In the genomic region with DNA sequence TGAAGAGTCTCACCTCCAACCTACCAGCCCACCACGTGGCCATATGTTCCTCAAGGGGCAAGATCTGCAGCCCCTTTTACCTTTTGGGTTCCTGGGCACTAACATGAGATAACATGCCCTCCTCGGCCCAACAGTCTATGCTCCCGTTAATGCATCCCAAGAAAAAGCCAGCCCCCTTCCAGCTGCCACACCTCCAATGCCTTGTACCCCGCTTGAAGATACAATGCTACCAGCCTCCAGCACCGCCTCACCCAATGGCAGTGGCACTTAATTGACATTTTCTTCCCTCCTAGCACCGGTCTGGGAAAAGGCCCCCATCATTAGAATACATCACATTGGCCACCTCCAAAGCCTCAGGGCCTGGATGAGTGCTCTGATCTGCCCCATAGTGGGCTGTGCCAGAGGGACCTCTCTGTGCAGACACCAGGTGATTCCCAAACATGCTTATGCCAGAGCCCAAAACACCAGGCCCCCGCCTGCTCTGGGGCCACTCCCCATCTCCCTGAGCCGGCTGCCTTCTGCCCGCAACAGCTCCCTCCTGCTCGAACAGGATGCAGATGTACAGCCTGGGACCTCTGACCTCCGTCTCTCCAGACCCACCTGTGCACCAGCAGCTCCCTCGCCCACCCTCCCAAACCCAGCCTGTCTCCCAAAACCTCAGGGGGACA, we compare ENCODE assay signal across 17 cellular contexts.
DNase-seq lines count a peak whose midpoint lies in the region; ATAC-seq, FAIRE-seq and TF ChIP-seq lines count a peak whose summit lies in the region.
"Had no signal": no experiment of that assay in that cellular context is flagged by ENCODE, and none has a peak within 500 bp of the region (broad histone marks: within the 10 kb centered on the region; RNA-seq: fewer than 3 reads in every experiment).

No MANE protein-coding gene starts in this region.

- H3K9me2 ChIP-seq in SK-N-SH: no peaks in the 10 kb centered on the region

- no peak overlapping the region for H3K4me2 ChIP-seq in SK-N-SH
- H3K4me2 ChIP-seq in astrocyte (ENCODE audit: low read length): no peak overlapping the region
- no peak overlapping the region for H3K4me2 ChIP-seq in neural progenitor cell

- H3K4me3 ChIP-seq in SK-N-SH (ENCODE audit: low read depth in 2 of 2, low read length in 1 of 2) (no peak overlapping the region), astrocyte (ENCODE audit: insufficient read depth, low read depth, low read length) (no peak overlapping the region), neural progenitor cell (no peak overlapping the region)
- H3K4me3 ChIP-seq: GM12878 had no signal

- H3K27ac ChIP-seq in SK-N-SH (ENCODE audit: low read depth in 2 of 2, low read length in 1 of 2) (no peak overlapping the region), astrocyte (ENCODE audit: low read depth, low read length) (no peak overlapping the region), neural progenitor cell (no peak overlapping the region)
- H3K27ac ChIP-seq: 22Rv1 had no signal

- H3K79me2 ChIP-seq in SK-N-SH (ENCODE audit: insufficient read depth) (peaks cover 48% of the 10 kb centered on the region; the same call in 1 of the 2 replicates), astrocyte (ENCODE audit: insufficient read depth, low read length) (peaks cover 59% of the 10 kb centered on the region), neural progenitor cell (ENCODE audit: low read depth) (no peaks in the 10 kb centered on the region)

- H3K4me1 ChIP-seq in SK-N-SH (ENCODE audit: control insufficient read depth in 1 of 2, insufficient read depth in 2 of 2, low read depth in 1 of 2, low read length in 1 of 2) (peaks cover 14 to 22% of the 10 kb centered on the region in 2 experiments; a peak in 3 of 4 replicates), astrocyte (ENCODE audit: insufficient read depth, low read length) (peaks cover 20% of the 10 kb centered on the region), neural progenitor cell (peaks cover 26% of the 10 kb centered on the region)

- H3K9me3 ChIP-seq in SK-N-SH: no peaks in the 10 kb centered on the region
- no peaks in the 10 kb centered on the region for H3K9me3 ChIP-seq in astrocyte (ENCODE audit: insufficient read depth, low read depth, low read length)
- H3K9me3 ChIP-seq in neural progenitor cell (ENCODE audit: low read depth): no peaks in the 10 kb centered on the region

- TF ChIP-seq CTCF in SK-N-SH (IDR thresholded peaks at IDR 0.05) (no peak), CD14-positive monocyte (IDR thresholded peaks at IDR 0.05) (no peak), astrocyte (IDR thresholded peaks at IDR 0.05; ENCODE audit: insufficient read depth, low read depth, low read length) (no peak), neural progenitor cell (IDR thresholded peaks at IDR 0.05) (no peak)

- intact Hi-C loops in CD14-positive monocyte (cut with micrococcal nuclease): no loop called here

- CTCF ChIA-PET in SK-N-SH (lab: Yijun Ruan, JAX): interaction anchor here (0.7 to 1.7 kb wide), 4 partner anchors 13 to 416 kb away, joined by 3 to 4 read pairs (median 3); no protein-coding TSS in a partner anchor

- H3K9me3 Mint-ChIP-seq in CD14-positive monocyte (peaks cover 0 to 2% (median 0%) of the 10 kb centered on the region in 7 donors), astrocyte (ENCODE audit: unreplicated experiment) (no peaks in the 10 kb centered on the region), neural progenitor cell (no peaks in the 10 kb centered on the region)
- no peaks in the 10 kb centered on the region for H3K9me3 Mint-ChIP-seq in activated T-cell treated with anti-CD3 and anti-CD28 coated beads, Interleukin-2, amount 50 U/mL, for 24 hours

- peaks cover 26% of the 10 kb centered on the region for H4K20me1 ChIP-seq in SK-N-SH (ENCODE audit: insufficient read depth)
- H4K20me1 ChIP-seq in astrocyte (ENCODE audit: insufficient read depth, low read length): peaks cover 91% of the 10 kb centered on the region
- H4K20me1 ChIP-seq in neural progenitor cell (ENCODE audit: low read depth): peaks cover 56% of the 10 kb centered on the region

- peaks cover 5 to 21% of the 10 kb centered on the region in 2 experiments for H3K36me3 ChIP-seq in SK-N-SH (replicated peaks in 1 of 2; ENCODE audit: control insufficient read depth in 1 of 2, insufficient read depth in 2 of 2, low read length in 1 of 2)
- peaks cover 2% of the 10 kb centered on the region for H3K36me3 ChIP-seq in astrocyte (ENCODE audit: insufficient read depth, low read length)
- H3K36me3 ChIP-seq in neural progenitor cell: no peaks in the 10 kb centered on the region

- 92% methylated on average over 11 of the region's 12 CpGs for WGBS in SK-N-SH (ENCODE audit: low lambda C conversion rate)

- H3K27me3 ChIP-seq in SK-N-SH (ENCODE audit: insufficient read depth) (no peaks in the 10 kb centered on the region), astrocyte (ENCODE audit: insufficient read depth, low read length) (no peaks in the 10 kb centered on the region), neural progenitor cell (no peaks in the 10 kb centered on the region)

- H3K27ac Mint-ChIP-seq in CD14-positive monocyte (peak overlapping the region in 4 of 7 donors; percentile 0 to 67 (median 26)), astrocyte (ENCODE audit: unreplicated experiment) (peak overlapping the region; percentile 43), neural progenitor cell (peak overlapping the region; percentile 83)
- no peak overlapping the region for H3K27ac Mint-ChIP-seq in activated T-cell treated with anti-CD3 and anti-CD28 coated beads, Interleukin-2, amount 50 U/mL, for 24 hours

- POLR2A ChIA-PET in SK-N-SH (lab: Yijun Ruan, JAX): no interaction called here

- peaks cover 65 to 76% of the 10 kb centered on the region in 2 donors for H3K36me3 Mint-ChIP-seq in CD14-positive monocyte
- peaks cover 21% of the 10 kb centered on the region for H3K36me3 Mint-ChIP-seq in astrocyte (ENCODE audit: low read depth, unreplicated experiment)
- peaks cover 6% of the 10 kb centered on the region for H3K36me3 Mint-ChIP-seq in neural progenitor cell
- peaks cover 57% of the 10 kb centered on the region for H3K36me3 Mint-ChIP-seq in activated T-cell treated with anti-CD3 and anti-CD28 coated beads, Interleukin-2, amount 50 U/mL, for 24 hours (ENCODE audit: low read depth)

- peaks cover 0 to 1% (median 0%) of the 10 kb centered on the region in 3 donors for H3K27me3 Mint-ChIP-seq in CD14-positive monocyte (ENCODE audit: low read depth in 3 of 3)
- no peaks in the 10 kb centered on the region for H3K27me3 Mint-ChIP-seq in astrocyte (ENCODE audit: low read depth, unreplicated experiment)
- peaks cover 7% of the 10 kb centered on the region for H3K27me3 Mint-ChIP-seq in neural progenitor cell (ENCODE audit: insufficient read depth, low read depth)
- no peaks in the 10 kb centered on the region for H3K27me3 Mint-ChIP-seq in activated T-cell treated with anti-CD3 and anti-CD28 coated beads, Interleukin-2, amount 50 U/mL, for 24 hours

- H3K4me3 Mint-ChIP-seq in CD14-positive monocyte (no peak overlapping the region), astrocyte (ENCODE audit: unreplicated experiment) (no peak overlapping the region), neural progenitor cell (no peak overlapping the region)
- no peak overlapping the region for H3K4me3 Mint-ChIP-seq in activated T-cell treated with anti-CD3 and anti-CD28 coated beads, Interleukin-2, amount 50 U/mL, for 24 hours

- ATAC-seq in SK-N-SH treated with all-trans-retinoic acid at 6 μM for 48 hours: no peak
- no peak for ATAC-seq in GM21360 (IDR thresholded peaks at IDR 0.05; ENCODE audit: unreplicated experiment)
- ATAC-seq: GM12878 had no signal

- no peak for TF ChIP-seq RAD21 in SK-N-SH (IDR thresholded peaks at IDR 0.05; ENCODE audit: low read length)

- H3K4me1 Mint-ChIP-seq in CD14-positive monocyte: peaks cover 22% of the 10 kb centered on the region
- peaks cover 29% of the 10 kb centered on the region for H3K4me1 Mint-ChIP-seq in astrocyte (ENCODE audit: low read depth, unreplicated experiment)
- peaks cover 46% of the 10 kb centered on the region for H3K4me1 Mint-ChIP-seq in neural progenitor cell
- peaks cover 43% of the 10 kb centered on the region for H3K4me1 Mint-ChIP-seq in activated T-cell treated with anti-CD3 and anti-CD28 coated beads, Interleukin-2, amount 50 U/mL, for 24 hours (ENCODE audit: low read depth)

- FAIRE-seq in astrocyte (lab: Jason Lieb, UNC): no peak
- FAIRE-seq: GM12878 had no signal

- H3F3A ChIP-seq in SK-N-SH (replicated peaks; ENCODE audit: insufficient read depth) (peaks cover 19% of the 10 kb centered on the region), neural progenitor cell (ENCODE audit: low read depth) (peaks cover 11% of the 10 kb centered on the region)

- H2AFZ ChIP-seq in SK-N-SH (ENCODE audit: low read depth) (no peak overlapping the region), astrocyte (ENCODE audit: low read depth, low read length) (no peak overlapping the region), neural progenitor cell (replicated peaks) (no peak overlapping the region)

- H3K9ac ChIP-seq in SK-N-SH (no peak overlapping the region), astrocyte (ENCODE audit: low read length) (no peak overlapping the region), neural progenitor cell (no peak overlapping the region)

- DNase-seq in SK-N-SH: no peak
- DNase-seq in CD14-positive monocyte (ENCODE audit: low spot score): no peak
- no peak for DNase-seq in astrocyte (ENCODE audit: low read depth)
- no peak for DNase-seq in neural progenitor cell (ENCODE audit: low spot score)
- no peak for DNase-seq in NCI-H1417 (lab: John Stamatoyannopoulos, UW)
- no peak for DNase-seq in activated T-cell treated with anti-CD3 and anti-CD28 coated beads, Interleukin-2, amount 50 U/mL, for 24 hours
- DNase-seq: DMS79, HCEC 1CT, MV-4-11, NCI-H1694, NCI-H2107, NCI-H345, NCI-H526 treated with DMSO at 0.1 percent for 48 hours had no signal

- TF ChIP-seq EP300 in SK-N-SH (IDR thresholded peaks at IDR 0.05; ENCODE audit: borderline replicate concordance in 1 of 2, low read depth in 1 of 2, low read length in 1 of 2): no peak

TF ChIP-seq in SK-N-SH treated with all-trans-retinoic acid at 6 μM for 48 hours, 23 proteins besides CTCF, POLR2A, EP300 and RAD21:
- TF ChIP-seq OSR1 (CRISPR knock-in tag; IDR thresholded peaks at IDR 0.05) (no peak), ZNF70 (CRISPR knock-in tag; IDR thresholded peaks at IDR 0.05) (peak; percentile 98), ISL1 (CRISPR knock-in tag; IDR thresholded peaks at IDR 0.05) (no peak)

TF ChIP-seq in SK-N-SH, 30 proteins besides CTCF, POLR2A, EP300 and RAD21:
- no peak for TF ChIP-seq CHD2 (IDR thresholded peaks at IDR 0.05; ENCODE audit: low read length, partially characterized antibody)
